Comparison of ENCODE assay signal across 1 cellular context in genomic region chrX:7147431-7147977, GRCh38.
TF ChIP-seq lines count a peak whose summit lies in the region.

STS (plus strand) TSS chrX:7147712; CDS start chrX:7253200, 105,488 bp downstream.

TF ChIP-seq in HepG2, 621 proteins besides CTCF, POLR2A, EP300 and RAD21 (continued from another document and continues in another):
- TF ChIP-seq, protein P1, sequence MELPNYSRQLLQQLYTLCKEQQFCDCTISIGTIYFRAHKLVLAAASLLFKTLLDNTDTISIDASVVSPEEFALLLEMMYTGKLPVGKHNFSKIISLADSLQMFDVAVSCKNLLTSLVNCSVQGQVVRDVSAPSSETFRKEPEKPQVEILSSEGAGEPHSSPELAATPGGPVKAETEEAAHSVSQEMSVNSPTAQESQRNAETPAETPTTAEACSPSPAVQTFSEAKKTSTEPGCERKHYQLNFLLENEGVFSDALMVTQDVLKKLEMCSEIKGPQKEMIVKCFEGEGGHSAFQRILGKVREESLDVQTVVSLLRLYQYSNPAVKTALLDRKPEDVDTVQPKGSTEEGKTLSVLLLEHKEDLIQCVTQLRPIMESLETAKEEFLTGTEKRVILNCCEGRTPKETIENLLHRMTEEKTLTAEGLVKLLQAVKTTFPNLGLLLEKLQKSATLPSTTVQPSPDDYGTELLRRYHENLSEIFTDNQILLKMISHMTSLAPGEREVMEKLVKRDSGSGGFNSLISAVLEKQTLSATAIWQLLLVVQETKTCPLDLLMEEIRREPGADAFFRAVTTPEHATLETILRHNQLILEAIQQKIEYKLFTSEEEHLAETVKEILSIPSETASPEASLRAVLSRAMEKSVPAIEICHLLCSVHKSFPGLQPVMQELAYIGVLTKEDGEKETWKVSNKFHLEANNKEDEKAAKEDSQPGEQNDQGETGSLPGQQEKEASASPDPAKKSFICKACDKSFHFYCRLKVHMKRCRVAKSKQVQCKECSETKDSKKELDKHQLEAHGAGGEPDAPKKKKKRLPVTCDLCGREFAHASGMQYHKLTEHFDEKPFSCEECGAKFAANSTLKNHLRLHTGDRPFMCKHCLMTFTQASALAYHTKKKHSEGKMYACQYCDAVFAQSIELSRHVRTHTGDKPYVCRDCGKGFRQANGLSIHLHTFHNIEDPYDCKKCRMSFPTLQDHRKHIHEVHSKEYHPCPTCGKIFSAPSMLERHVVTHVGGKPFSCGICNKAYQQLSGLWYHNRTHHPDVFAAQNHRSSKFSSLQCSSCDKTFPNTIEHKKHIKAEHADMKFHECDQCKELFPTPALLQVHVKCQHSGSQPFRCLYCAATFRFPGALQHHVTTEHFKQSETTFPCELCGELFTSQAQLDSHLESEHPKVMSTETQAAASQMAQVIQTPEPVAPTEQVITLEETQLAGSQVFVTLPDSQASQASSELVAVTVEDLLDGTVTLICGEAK (IDR thresholded peaks at IDR 0.05), result no peak
- TF ChIP-seq, protein P1 (CRISPR knock-in tag; IDR thresholded peaks at IDR 0.05), result no peak
- no peak for TF ChIP-seq SATB2 (CRISPR knock-in tag; IDR thresholded peaks at IDR 0.05)
- no peak for TF ChIP-seq TGIF2 (CRISPR knock-in tag; IDR thresholded peaks at IDR 0.05)
- no peak for TF ChIP-seq KLF9 (CRISPR knock-in tag; IDR thresholded peaks at IDR 0.05; ENCODE audit: low read depth)
- no peak for TF ChIP-seq SETDB1 (CRISPR knock-in tag; IDR thresholded peaks at IDR 0.05; ENCODE audit: borderline replicate concordance)
- TF ChIP-seq, protein P2, sequence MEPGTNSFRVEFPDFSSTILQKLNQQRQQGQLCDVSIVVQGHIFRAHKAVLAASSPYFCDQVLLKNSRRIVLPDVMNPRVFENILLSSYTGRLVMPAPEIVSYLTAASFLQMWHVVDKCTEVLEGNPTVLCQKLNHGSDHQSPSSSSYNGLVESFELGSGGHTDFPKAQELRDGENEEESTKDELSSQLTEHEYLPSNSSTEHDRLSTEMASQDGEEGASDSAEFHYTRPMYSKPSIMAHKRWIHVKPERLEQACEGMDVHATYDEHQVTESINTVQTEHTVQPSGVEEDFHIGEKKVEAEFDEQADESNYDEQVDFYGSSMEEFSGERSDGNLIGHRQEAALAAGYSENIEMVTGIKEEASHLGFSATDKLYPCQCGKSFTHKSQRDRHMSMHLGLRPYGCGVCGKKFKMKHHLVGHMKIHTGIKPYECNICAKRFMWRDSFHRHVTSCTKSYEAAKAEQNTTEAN (CRISPR knock-in tag; conservative IDR thresholded peaks at IDR 0.05), result no peak
- no peak for TF ChIP-seq ZBTB1 (CRISPR knock-in tag; IDR thresholded peaks at IDR 0.05; ENCODE audit: borderline replicate concordance)
- no peak for TF ChIP-seq FOXK1 (CRISPR knock-in tag; IDR thresholded peaks at IDR 0.05; ENCODE audit: borderline replicate concordance, low read depth)
- TF ChIP-seq ZNF687 (CRISPR knock-in tag; IDR thresholded peaks at IDR 0.05), result peak; percentile 9; the same call in 1 of the 2 replicates
- TF ChIP-seq ZBTB4 (CRISPR knock-in tag; IDR thresholded peaks at IDR 0.05; ENCODE audit: borderline replicate concordance), result no peak
- no peak for TF ChIP-seq HDAC6 (IDR thresholded peaks at IDR 0.05; ENCODE audit: low read depth, low read length)
- TF ChIP-seq FUBP1 (CRISPR knock-in tag; IDR thresholded peaks at IDR 0.05; ENCODE audit: borderline replicate concordance), result no peak
- TF ChIP-seq ZNF224 (CRISPR knock-in tag; IDR thresholded peaks at IDR 0.05), result no peak
- TF ChIP-seq, protein P3, sequence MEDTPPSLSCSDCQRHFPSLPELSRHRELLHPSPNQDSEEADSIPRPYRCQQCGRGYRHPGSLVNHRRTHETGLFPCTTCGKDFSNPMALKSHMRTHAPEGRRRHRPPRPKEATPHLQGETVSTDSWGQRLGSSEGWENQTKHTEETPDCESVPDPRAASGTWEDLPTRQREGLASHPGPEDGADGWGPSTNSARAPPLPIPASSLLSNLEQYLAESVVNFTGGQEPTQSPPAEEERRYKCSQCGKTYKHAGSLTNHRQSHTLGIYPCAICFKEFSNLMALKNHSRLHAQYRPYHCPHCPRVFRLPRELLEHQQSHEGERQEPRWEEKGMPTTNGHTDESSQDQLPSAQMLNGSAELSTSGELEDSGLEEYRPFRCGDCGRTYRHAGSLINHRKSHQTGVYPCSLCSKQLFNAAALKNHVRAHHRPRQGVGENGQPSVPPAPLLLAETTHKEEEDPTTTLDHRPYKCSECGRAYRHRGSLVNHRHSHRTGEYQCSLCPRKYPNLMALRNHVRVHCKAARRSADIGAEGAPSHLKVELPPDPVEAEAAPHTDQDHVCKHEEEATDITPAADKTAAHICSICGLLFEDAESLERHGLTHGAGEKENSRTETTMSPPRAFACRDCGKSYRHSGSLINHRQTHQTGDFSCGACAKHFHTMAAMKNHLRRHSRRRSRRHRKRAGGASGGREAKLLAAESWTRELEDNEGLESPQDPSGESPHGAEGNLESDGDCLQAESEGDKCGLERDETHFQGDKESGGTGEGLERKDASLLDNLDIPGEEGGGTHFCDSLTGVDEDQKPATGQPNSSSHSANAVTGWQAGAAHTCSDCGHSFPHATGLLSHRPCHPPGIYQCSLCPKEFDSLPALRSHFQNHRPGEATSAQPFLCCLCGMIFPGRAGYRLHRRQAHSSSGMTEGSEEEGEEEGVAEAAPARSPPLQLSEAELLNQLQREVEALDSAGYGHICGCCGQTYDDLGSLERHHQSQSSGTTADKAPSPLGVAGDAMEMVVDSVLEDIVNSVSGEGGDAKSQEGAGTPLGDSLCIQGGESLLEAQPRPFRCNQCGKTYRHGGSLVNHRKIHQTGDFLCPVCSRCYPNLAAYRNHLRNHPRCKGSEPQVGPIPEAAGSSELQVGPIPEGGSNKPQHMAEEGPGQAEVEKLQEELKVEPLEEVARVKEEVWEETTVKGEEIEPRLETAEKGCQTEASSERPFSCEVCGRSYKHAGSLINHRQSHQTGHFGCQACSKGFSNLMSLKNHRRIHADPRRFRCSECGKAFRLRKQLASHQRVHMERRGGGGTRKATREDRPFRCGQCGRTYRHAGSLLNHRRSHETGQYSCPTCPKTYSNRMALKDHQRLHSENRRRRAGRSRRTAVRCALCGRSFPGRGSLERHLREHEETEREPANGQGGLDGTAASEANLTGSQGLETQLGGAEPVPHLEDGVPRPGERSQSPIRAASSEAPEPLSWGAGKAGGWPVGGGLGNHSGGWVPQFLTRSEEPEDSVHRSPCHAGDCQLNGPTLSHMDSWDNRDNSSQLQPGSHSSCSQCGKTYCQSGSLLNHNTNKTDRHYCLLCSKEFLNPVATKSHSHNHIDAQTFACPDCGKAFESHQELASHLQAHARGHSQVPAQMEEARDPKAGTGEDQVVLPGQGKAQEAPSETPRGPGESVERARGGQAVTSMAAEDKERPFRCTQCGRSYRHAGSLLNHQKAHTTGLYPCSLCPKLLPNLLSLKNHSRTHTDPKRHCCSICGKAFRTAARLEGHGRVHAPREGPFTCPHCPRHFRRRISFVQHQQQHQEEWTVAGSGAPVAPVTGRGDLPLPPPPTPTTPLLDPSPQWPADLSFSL (CRISPR knock-in tag; IDR thresholded peaks at IDR 0.05), result no peak
- TF ChIP-seq ATF2 (CRISPR knock-in tag; IDR thresholded peaks at IDR 0.05), result no peak
- 0 out of 2 replicates have a peak, but pooled peaks have one; percentile 25 for TF ChIP-seq ZNF563 (CRISPR knock-in tag; IDR thresholded peaks at IDR 0.05)
- no peak for TF ChIP-seq ZNF781 (CRISPR knock-in tag; IDR thresholded peaks at IDR 0.05; ENCODE audit: borderline replicate concordance, not compliant biosample characterization)
- TF ChIP-seq ZNF331 (CRISPR knock-in tag; IDR thresholded peaks at IDR 0.05), result no peak
- no peak for TF ChIP-seq NR1H2 (CRISPR knock-in tag; IDR thresholded peaks at IDR 0.05; ENCODE audit: borderline replicate concordance, low read depth)
- 0 out of 2 replicates have a peak, but pooled peaks have one; percentile 31 for TF ChIP-seq ZSCAN29 (CRISPR knock-in tag; conservative IDR thresholded peaks at IDR 0.05)
- TF ChIP-seq NCOR1 (IDR thresholded peaks at IDR 0.05; ENCODE audit: borderline replicate concordance, low read length), result no peak
